Comparison of ENCODE assay signal across 9 cellular contexts in genomic region chr2:64978514-64979268, GRCh38. TPM values are rescaled to one million over a fixed set of nuclear protein-coding genes. Genes with fewer than 3 reads are reported as not detected.
DNase-seq lines count a peak whose midpoint lies in the region; ATAC-seq and TF ChIP-seq lines count a peak whose summit lies in the region.
"Had no signal": no experiment of that assay in that cellular context is flagged by ENCODE, and none has a peak within 500 bp of the region (broad histone marks: within the 10 kb centered on the region; RNA-seq: fewer than 3 reads in every experiment).

No MANE protein-coding gene starts in this region.

- TF ChIP-seq CTCF in RWPE1 (conservative IDR thresholded peaks at IDR 0.05; ENCODE audit: low read depth): no peak
- peak; percentile 29 for TF ChIP-seq CTCF in foreskin keratinocyte (conservative IDR thresholded peaks at IDR 0.05)
- no peak for TF ChIP-seq CTCF in PC-9 (conservative IDR thresholded peaks at IDR 0.05)

- no peak overlapping the region for H3K4me2 ChIP-seq in PC-9

- peaks cover 5% of the 10 kb centered on the region; the same call in 1 of the 2 replicates for H3F3A ChIP-seq in PC-9 (ENCODE audit: insufficient read depth, low read depth)

- CTCF ChIA-PET in RWPE1 (lab: Yijun Ruan, JAX) (no interaction called here), PC-9 (lab: Charles Lee) (interaction anchor here (0.6 to 0.7 kb wide), 3 partner anchors 11 to 107 kb away, joined by 3 to 5 read pairs (median 4); partner anchors contain the start of gene SLC1A4)

- intact Hi-C loops in PC-9 (cut with micrococcal nuclease; ENCODE audit: unreplicated experiment): no loop called here

- H3K9me2 ChIP-seq in PC-9 (ENCODE audit: insufficient read depth): no peaks in the 10 kb centered on the region

- no peaks in the 10 kb centered on the region for H3K36me3 ChIP-seq in PC-9 (ENCODE audit: low read depth)

- peak; percentile 53 for ATAC-seq in GM18511 (IDR thresholded peaks at IDR 0.05; ENCODE audit: unreplicated experiment)
- ATAC-seq in foreskin keratinocyte: peak; percentile 44

- no TSS peak for BruUV-seq in PC-9 (replicated peaks; lab: Mats Ljungman, UMichigan)

- peaks cover 7% of the 10 kb centered on the region for H3K4me1 ChIP-seq in foreskin keratinocyte
- H3K4me1 ChIP-seq in PC-9 (replicated peaks; ENCODE audit: insufficient read depth): peaks cover 16% of the 10 kb centered on the region

- H3K27me3 ChIP-seq in foreskin keratinocyte (peaks cover 2% of the 10 kb centered on the region), PC-9 (ENCODE audit: insufficient read depth, low read depth) (no peaks in the 10 kb centered on the region)

- DNase-seq in AG20443 (ENCODE audit: low spot score): peak; percentile 56
- no peak for DNase-seq in RWPE1 (ENCODE audit: low spot score)
- DNase-seq in foreskin keratinocyte: peak in 1 of 2 donors; percentile 29
- no peak for DNase-seq in epidermal melanocyte (ENCODE audit: insufficient read length, low spot score)
- DNase-seq in T1000 (lab: John Stamatoyannopoulos, UW): no peak
- DNase-seq in NCI-H446 treated with DMSO at 0.1 percent for 48 hours (lab: John Stamatoyannopoulos, UW): no peak
- no peak for DNase-seq in PC-9
- DNase-seq: SHP77 treated with DMSO at 0.1 percent for 48 hours had no signal

- H2AFZ ChIP-seq in PC-9: no peak overlapping the region

- no peak overlapping the region for H3K4me3 ChIP-seq in PC-9

- H3K27ac ChIP-seq in RWPE1 (peak overlapping the region; percentile 65), foreskin keratinocyte (no peak overlapping the region), PC-9 (no peak overlapping the region)

- no peaks in the 10 kb centered on the region for H4K20me1 ChIP-seq in PC-9 (ENCODE audit: insufficient read depth)

- no peaks in the 10 kb centered on the region for H3K9me3 ChIP-seq in PC-9 (ENCODE audit: insufficient read depth, low read depth)

- POLR2A ChIA-PET in RWPE1 (lab: Yijun Ruan, JAX; ENCODE audit: low non-redundant PET): no interaction called here
- POLR2A ChIA-PET in PC-9 (lab: Charles Lee; ENCODE audit: unreplicated experiment): no interaction called here

- H3K79me2 ChIP-seq in PC-9 (ENCODE audit: low read depth): no peaks in the 10 kb centered on the region

RNA-seq across cellular contexts. Expression of gene SLC1A4, which starts 10.5 kb away (rescaled TPM):
- 1.0 and 20.2 TPM in 2 replicates for total RNA-seq in foreskin keratinocyte
- 0.52 and 12.3 TPM in 2 replicates for polyA plus RNA-seq in foreskin keratinocyte
- 8.4 and 8.7 TPM in 2 replicates for total RNA-seq in PC-9 (2021)
